In the genomic region with DNA sequence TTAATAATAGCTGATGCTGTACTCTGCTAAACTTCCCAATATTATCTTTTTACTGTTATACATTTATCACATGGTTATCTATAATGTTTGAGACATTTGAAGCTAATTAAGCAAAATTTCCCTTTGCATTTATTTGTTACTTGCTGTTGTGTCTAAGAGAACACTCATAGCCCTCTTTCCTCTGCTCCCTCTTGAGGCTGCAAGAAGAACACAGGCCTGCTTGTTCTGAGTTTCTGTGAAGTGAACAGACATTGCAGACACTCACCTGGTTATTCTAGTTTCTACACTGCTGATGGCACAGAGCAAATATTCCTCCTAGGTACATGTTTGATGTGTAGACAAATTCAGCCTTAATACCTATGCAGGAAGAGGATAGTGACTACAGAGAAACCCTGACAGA, we compare ENCODE assay signal across 10 cellular contexts.
A peak's percentile ranks its signal among the peaks of the same experiment; 100 is the strongest.
DNase-seq lines count a peak whose midpoint lies in the region; ATAC-seq and TF ChIP-seq lines count a peak whose summit lies in the region.
"Had no signal": no experiment of that assay in that cellular context is flagged by ENCODE, and none has a peak within 500 bp of the region (broad histone marks: within the 10 kb centered on the region; RNA-seq: fewer than 3 reads in every experiment).

No MANE protein-coding gene starts in this region.

- H3K4me1 Mint-ChIP-seq in osteocyte (ENCODE audit: unreplicated experiment) = peaks cover 15% of the 10 kb centered on the region

- H3K4me1 ChIP-seq in OCI-LY3 (ENCODE audit: low read length) (no peaks in the 10 kb centered on the region), vagina (no peaks in the 10 kb centered on the region)
- H3K4me1 ChIP-seq: psoas muscle had no signal

- H3K27ac ChIP-seq in OCI-LY3 (ENCODE audit: low read length) = no peak overlapping the region
- H3K27ac ChIP-seq in vagina = no peak overlapping the region
- H3K27ac ChIP-seq: psoas muscle had no signal

- H3K9me3 ChIP-seq in OCI-LY3 (ENCODE audit: insufficient read depth, low read length) = no peaks in the 10 kb centered on the region
- H3K9me3 ChIP-seq in vagina = no peaks in the 10 kb centered on the region
- H3K9me3 ChIP-seq: psoas muscle had no signal

- peaks cover 19% of the 10 kb centered on the region for H3K9me3 Mint-ChIP-seq in osteocyte (ENCODE audit: unreplicated experiment)

- peak; percentile 52 for TF ChIP-seq CTCF in OCI-LY3 (IDR thresholded peaks at IDR 0.05; ENCODE audit: low read depth, low read length)
- peak; percentile 66 for TF ChIP-seq CTCF in epithelial cell of esophagus (IDR thresholded peaks at IDR 0.05; ENCODE audit: insufficient read depth, low read depth, low read length, missing control alignments)
- TF ChIP-seq CTCF in osteocyte (IDR thresholded peaks at IDR 0.05) = peak; percentile 58
- TF ChIP-seq CTCF in vagina (IDR thresholded peaks at IDR 0.05) = no peak

- H4K20me1 ChIP-seq in OCI-LY3 (ENCODE audit: insufficient read depth, low read length) = no peaks in the 10 kb centered on the region

- intact Hi-C loops in vagina (cut with DNase I) = no loop called here

- H3K4me3 ChIP-seq in OCI-LY3 (ENCODE audit: low read length) (no peak overlapping the region), epithelial cell of esophagus (ENCODE audit: low read length) (no peak overlapping the region), vagina (no peak overlapping the region)
- H3K4me3 ChIP-seq: psoas muscle had no signal

- no peak overlapping the region for H3K4me2 ChIP-seq in OCI-LY3 (ENCODE audit: low read length)

- H3K27ac Mint-ChIP-seq in osteocyte (ENCODE audit: unreplicated experiment) = no peak overlapping the region

- no peak overlapping the region for H3K4me3 Mint-ChIP-seq in osteocyte (ENCODE audit: unreplicated experiment)

- DNase-seq in H4 (ENCODE audit: low spot score) = peak; percentile 22
- DNase-seq in epithelial cell of esophagus (ENCODE audit: low read depth) = peak; percentile 46
- no peak for DNase-seq in osteocyte (ENCODE audit: extremely low spot score, unreplicated experiment)
- DNase-seq in vagina (ENCODE audit: extremely low spot score in 2 of 2) = no peak
- no peak for DNase-seq in erythroblast (lab: John Stamatoyannopoulos, UW)
- DNase-seq: NCI-H2227 treated with DMSO at 0.1 percent for 48 hours, psoas muscle had no signal

- H3K36me3 Mint-ChIP-seq in osteocyte (ENCODE audit: unreplicated experiment) = peaks cover 5% of the 10 kb centered on the region

- no peak overlapping the region for H2AFZ ChIP-seq in OCI-LY3 (ENCODE audit: low read depth, low read length)

- no peaks in the 10 kb centered on the region for H3K27me3 Mint-ChIP-seq in osteocyte (ENCODE audit: unreplicated experiment)

- TF ChIP-seq POLR2A in vagina (IDR thresholded peaks at IDR 0.05) (no peak), erythroblast (IDR thresholded peaks at IDR 0.05; ENCODE audit: low read length) (no peak)

- no peaks in the 10 kb centered on the region for H3K27me3 ChIP-seq in OCI-LY3 (ENCODE audit: low read depth, low read length)
- H3K27me3 ChIP-seq in vagina = no peaks in the 10 kb centered on the region

- H3K9ac ChIP-seq in OCI-LY3 (ENCODE audit: low read length) = no peak overlapping the region

- ATAC-seq in HG02938 (IDR thresholded peaks at IDR 0.05; ENCODE audit: unreplicated experiment) = no peak
- no peak for ATAC-seq in HG03175 (IDR thresholded peaks at IDR 0.05; ENCODE audit: unreplicated experiment)
- ATAC-seq: psoas muscle had no signal

- H3K36me3 ChIP-seq in OCI-LY3 (replicated peaks; ENCODE audit: low read depth, low read length) = no peaks in the 10 kb centered on the region
- no peaks in the 10 kb centered on the region for H3K36me3 ChIP-seq in vagina

- no peaks in the 10 kb centered on the region for H3K79me2 ChIP-seq in OCI-LY3 (ENCODE audit: low read length)

Comparison
In these comparisons a context has a peak if more than half of its experiments do, and no peak if none do; other contexts are left out.
1. DNase-seq: peak in H4 (single experiment) and epithelial cell of esophagus (single experiment); none in osteocyte (single experiment), vagina (0 of 2) and erythroblast (0 of 2).
2. CTCF ChIP-seq: peak in OCI-LY3 (single experiment), epithelial cell of esophagus (single experiment) and osteocyte (single experiment); none in vagina (0 of 3).